19 cellular contexts compared by ENCODE assay signal in the genomic region with DNA sequence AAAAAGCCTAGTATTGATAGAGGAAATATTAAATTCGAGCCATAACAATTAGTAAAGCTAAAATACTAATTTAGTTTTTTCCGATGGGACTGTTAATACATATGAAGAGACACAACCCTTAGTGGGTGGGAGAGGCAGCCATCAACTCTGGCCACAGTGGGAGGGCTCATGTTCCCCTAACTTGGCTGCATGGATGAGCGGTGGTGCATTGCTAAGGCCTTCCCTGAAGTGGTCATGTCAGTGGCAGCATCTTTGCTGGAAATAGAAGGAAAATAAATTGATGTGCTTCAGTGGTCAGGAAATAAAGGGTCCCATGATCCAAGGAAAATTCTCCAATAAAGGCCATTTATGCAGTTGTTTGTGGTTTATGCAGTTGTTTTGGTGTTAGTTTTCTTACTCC. TPM values are rescaled to one million over a fixed set of nuclear protein-coding genes. Genes with fewer than 3 reads are reported as not detected.
"Had no signal": no experiment of that assay in that cellular context is flagged by ENCODE, and none has a peak within 500 bp of the region (broad histone marks: within the 10 kb centered on the region; RNA-seq: fewer than 3 reads in every experiment).

No MANE protein-coding gene starts in this region.

- H3K4me1 Mint-ChIP-seq: activated B cell treated with CpG ODN at 0.5 μM for 24 hours; naive B cell; stimulated activated naive CD8-positive, alpha-beta T cell treated with anti-CD3 and anti-CD28 coated beads, Interleukin-15, amount 100 ng/mL, for 72 hours had no signal

- H3K4me3 Mint-ChIP-seq: activated B cell treated with CpG ODN at 0.5 μM for 24 hours; activated naive CD4-positive, alpha-beta T cell treated with anti-CD3 and anti-CD28 coated beads for 36 hours; naive B cell; stimulated activated naive CD8-positive, alpha-beta T cell treated with anti-CD3 and anti-CD28 coated beads, Interleukin-15, amount 100 ng/mL, for 72 hours had no signal

- DNase-seq: activated B cell treated with CpG ODN at 0.5 μM for 24 hours; activated CD4-positive, alpha-beta T cell treated with anti-CD3 and anti-CD28 coated beads for 4 hours; activated CD4-positive, alpha-beta T cell treated with anti-CD3 and anti-CD28 coated beads, Interleukin-2, amount 50 U/mL, for 48 hours; activated effector memory CD4-positive, alpha-beta T cell treated with Interleukin-2 at 50 U/mL for 16 hours; activated naive CD4-positive, alpha-beta T cell treated with anti-CD3 and anti-CD28 coated beads for 36 hours; activated T-cell treated with anti-CD3 and anti-CD28 coated beads, Interleukin-2, amount 50 U/mL, for 48 hours; cortex of kidney; foreskin keratinocyte; kidney glomerular epithelial cell; naive B cell; ovary; stimulated activated CD4-positive, alpha-beta T cell treated with anti-CD3 and anti-CD28 coated beads, Interleukin-12 subunit alpha, Interleukin-12 subunit beta, amount 100 ng/mL, for 4 hours; stimulated activated naive CD8-positive, alpha-beta T cell treated with anti-CD3 and anti-CD28 coated beads, Interleukin-15, amount 100 ng/mL, for 72 hours; T-helper 1 cell; T-helper 9 cell had no signal

- H3K27me3 ChIP-seq: cardiac muscle cell, foreskin keratinocyte, ovary, right atrium auricular region, tibial nerve had no signal

- H3K4me3 ChIP-seq: cardiac muscle cell, ovary, prostate gland, right atrium auricular region, tibial nerve had no signal

- H3K4me1 ChIP-seq: foreskin keratinocyte, prostate gland, right atrium auricular region, tibial nerve had no signal

- H3K36me3 ChIP-seq: cardiac muscle cell, ovary, prostate gland, right atrium auricular region had no signal

- ATAC-seq: foreskin keratinocyte; stimulated activated naive CD8-positive, alpha-beta T cell treated with anti-CD3 and anti-CD28 coated beads, Interleukin-15, amount 100 ng/mL, for 72 hours had no signal

- H3K9me3 Mint-ChIP-seq: activated B cell treated with CpG ODN at 0.5 μM for 24 hours; activated naive CD4-positive, alpha-beta T cell treated with anti-CD3 and anti-CD28 coated beads for 36 hours; naive B cell; stimulated activated naive CD8-positive, alpha-beta T cell treated with anti-CD3 and anti-CD28 coated beads, Interleukin-15, amount 100 ng/mL, for 72 hours had no signal

- H3K27ac Mint-ChIP-seq: activated B cell treated with CpG ODN at 0.5 μM for 24 hours; activated naive CD4-positive, alpha-beta T cell treated with anti-CD3 and anti-CD28 coated beads for 36 hours; stimulated activated naive CD8-positive, alpha-beta T cell treated with anti-CD3 and anti-CD28 coated beads, Interleukin-15, amount 100 ng/mL, for 72 hours had no signal

- H3K9me3 ChIP-seq: ovary, prostate gland, right atrium auricular region, tibial nerve had no signal

- H3K27me3 Mint-ChIP-seq: activated B cell treated with CpG ODN at 0.5 μM for 24 hours; naive B cell; stimulated activated naive CD8-positive, alpha-beta T cell treated with anti-CD3 and anti-CD28 coated beads, Interleukin-15, amount 100 ng/mL, for 72 hours had no signal

RNA-seq across cellular contexts. Expression of gene F2RL2, which starts 33.9 kb away (rescaled TPM):
- total RNA-seq: activated B cell treated with CpG ODN at 0.5 μM for 24 hours; activated naive CD4-positive, alpha-beta T cell treated with anti-CD3 and anti-CD28 coated beads for 36 hours; prostate gland had no signal
- polyA plus RNA-seq: foreskin keratinocyte had no signal
